17 cellular contexts compared by ENCODE assay signal in genomic region chr2:10406016-10406415, GRCh38. TPM values are rescaled to one million over a fixed set of nuclear protein-coding genes. Genes with fewer than 3 reads are reported as not detected.
DNase-seq lines count a peak whose midpoint lies in the region; ATAC-seq and TF ChIP-seq lines count a peak whose summit lies in the region.
"Had no signal": no experiment of that assay in that cellular context is flagged by ENCODE, and none has a peak within 500 bp of the region (broad histone marks: within the 10 kb centered on the region; RNA-seq: fewer than 3 reads in every experiment).

No MANE protein-coding gene starts in this region.

- H3K4me3 Mint-ChIP-seq in CD14-positive monocyte = peak overlapping the region in 1 of 2 donors; percentile 64
- H3K4me3 Mint-ChIP-seq in CD4-positive, alpha-beta memory T cell = peak overlapping the region in 1 of 8 donors; percentile 49
- H3K4me3 Mint-ChIP-seq: nephron had no signal

- H3K36me3 ChIP-seq in left ventricle myocardium inferior = no peaks in the 10 kb centered on the region
- H3K36me3 ChIP-seq in gastrocnemius medialis = no peaks in the 10 kb centered on the region
- H3K36me3 ChIP-seq in CD4-positive, alpha-beta memory T cell (ENCODE audit: insufficient read depth, low read length) = peaks cover 3% of the 10 kb centered on the region

- WGBS in adipose tissue, 3 donors = 77 to 91% (median 82%) methylated on average over 10 of the region's 10 CpGs

- H3K9me3 Mint-ChIP-seq in CD14-positive monocyte = no peaks in the 10 kb centered on the region
- no peaks in the 10 kb centered on the region for H3K9me3 Mint-ChIP-seq in CD4-positive, alpha-beta memory T cell
- H3K9me3 Mint-ChIP-seq: immature natural killer cell, nephron, T-cell had no signal

- no peak for TF ChIP-seq POLR2A in gastrocnemius medialis (IDR thresholded peaks at IDR 0.05)

- H3K9me3 ChIP-seq in left ventricle myocardium inferior (replicated peaks) (no peaks in the 10 kb centered on the region), gastrocnemius medialis (no peaks in the 10 kb centered on the region)
- H3K9me3 ChIP-seq in CD4-positive, alpha-beta memory T cell (ENCODE audit: control insufficient read depth in 1 of 2, low read length in 2 of 2) = no peaks in the 10 kb centered on the region
- H3K9me3 ChIP-seq: BE2C had no signal

- H3K27ac ChIP-seq in adipose tissue (ENCODE audit: low read depth, low read length) (peak overlapping the region; percentile 52), left ventricle myocardium inferior (replicated peaks) (peak overlapping the region; percentile 91), gastrocnemius medialis (peak overlapping the region; percentile 66 to 88 (median 81))
- no peak overlapping the region for H3K27ac ChIP-seq in CD4-positive, alpha-beta memory T cell (ENCODE audit: low read depth, low read length)
- H3K27ac ChIP-seq: KMS-11 had no signal

- intact Hi-C loops in CD14-positive monocyte (cut with micrococcal nuclease) = loop anchor here in 1 of 2 donors (5.0 kb wide), 1 partner anchor 119 kb away; no protein-coding TSS in a partner anchor
- intact Hi-C loops in left ventricle myocardium inferior (cut with micrococcal nuclease) = no loop called here
- intact Hi-C loops in gastrocnemius medialis (cut with DNase I; ENCODE audit: low total_unique reads) = loop anchor here (5.0 kb wide), 1 partner anchor 264 kb away; no protein-coding TSS in a partner anchor
- intact Hi-C loops in CD4-positive, alpha-beta memory T cell (cut with micrococcal nuclease) = loop anchor here (5.0 kb wide), 2 partner anchors 39 to 264 kb away; no protein-coding TSS in a partner anchor

- CTCF ChIA-PET in CD4-positive, alpha-beta memory T cell (lab: Charles Lee; ENCODE audit: partially characterized antibody) = interaction anchor here (0.9 to 11.4 kb wide), 6 partner anchors 29 to 278 kb away, joined by 3 to 208 read pairs (median 90); partner anchors contain the start of genes HPCAL1 and RRM2

- peaks cover 27 to 39% of the 10 kb centered on the region in 2 donors for H3K36me3 Mint-ChIP-seq in CD14-positive monocyte
- H3K36me3 Mint-ChIP-seq in CD4-positive, alpha-beta memory T cell = peaks cover 12 to 24% of the 10 kb centered on the region in 2 donors

- H3K4me1 Mint-ChIP-seq in CD14-positive monocyte = peaks cover 79% of the 10 kb centered on the region
- H3K4me1 Mint-ChIP-seq in CD4-positive, alpha-beta memory T cell = peaks cover 37 to 56% (median 49%) of the 10 kb centered on the region in 4 donors

- POLR2A ChIA-PET in CD4-positive, alpha-beta memory T cell (lab: Charles Lee; ENCODE audit: partially characterized antibody) = interaction anchor here (5.8 kb wide), 1 partner anchor 103 kb away, joined by 83 read pairs; the partner anchor contains the start of gene HPCAL1

- peaks cover 81% of the 10 kb centered on the region for H3K4me1 ChIP-seq in left ventricle myocardium inferior
- peaks cover 53 to 64% of the 10 kb centered on the region in 2 donors for H3K4me1 ChIP-seq in gastrocnemius medialis
- H3K4me1 ChIP-seq in CD4-positive, alpha-beta memory T cell (ENCODE audit: insufficient read depth, low read length) = peaks cover 55% of the 10 kb centered on the region

- TF ChIP-seq CTCF in CD14-positive monocyte (IDR thresholded peaks at IDR 0.05) (no peak), left ventricle myocardium inferior (IDR thresholded peaks at IDR 0.05; ENCODE audit: borderline replicate concordance) (no peak), gastrocnemius medialis (IDR thresholded peaks at IDR 0.05 in 4 of 5, conservative IDR thresholded peaks at IDR 0.05 in 1 of 5) (no peak)

- ATAC-seq in gastrocnemius medialis (peak; percentile 56 to 59), HG03280 (IDR thresholded peaks at IDR 0.05; ENCODE audit: unreplicated experiment) (no peak)
- ATAC-seq: T-cell had no signal

- in situ Hi-C loops in gastrocnemius medialis (cut with MboI; ENCODE audit: low sequenced_read_pairs in 4 of 4) = loop anchor here in 1 of 4 donors (10.0 kb wide), 1 partner anchor 281 kb away; the partner anchor contains the start of gene RRM2

- H3K27me3 ChIP-seq in left ventricle myocardium inferior (ENCODE audit: low read depth) (no peaks in the 10 kb centered on the region), gastrocnemius medialis (no peaks in the 10 kb centered on the region)
- H3K27me3 ChIP-seq in CD4-positive, alpha-beta memory T cell (ENCODE audit: insufficient read depth, low read length) = no peaks in the 10 kb centered on the region
- H3K27me3 ChIP-seq: BE2C had no signal

- peak overlapping the region in 6 of 7 donors; percentile 48 to 98 (median 96) for H3K27ac Mint-ChIP-seq in CD14-positive monocyte
- peak overlapping the region in 1 of 7 donors; percentile 22 for H3K27ac Mint-ChIP-seq in CD4-positive, alpha-beta memory T cell

- H3K27me3 Mint-ChIP-seq in CD14-positive monocyte (ENCODE audit: low read depth in 3 of 3) = peaks cover 0 to 7% (median 1%) of the 10 kb centered on the region in 3 donors
- no peaks in the 10 kb centered on the region for H3K27me3 Mint-ChIP-seq in CD4-positive, alpha-beta memory T cell
- H3K27me3 Mint-ChIP-seq: T-cell had no signal

- H3K4me3 ChIP-seq in left ventricle myocardium inferior = no peak overlapping the region
- peak overlapping the region in 3 of 4 donors; percentile 10 to 21 (median 11) for H3K4me3 ChIP-seq in gastrocnemius medialis
- no peak overlapping the region for H3K4me3 ChIP-seq in CD4-positive, alpha-beta memory T cell (ENCODE audit: low read length in 2 of 2)

- DNase-seq in CD14-positive monocyte (ENCODE audit: low spot score) (no peak), left ventricle myocardium inferior (no peak), gastrocnemius medialis (peak; percentile 76 to 87), NCI-H1092 (lab: John Stamatoyannopoulos, UW) (no peak), NCI-H748 (lab: John Stamatoyannopoulos, UW; ENCODE audit: unreplicated experiment) (no peak)
- DNase-seq in CD4-positive, alpha-beta memory T cell = no peak
- DNase-seq: activated CD4-positive, alpha-beta T cell treated with anti-CD3 and anti-CD28 coated beads for 48 hours; activated effector memory CD4-positive, alpha-beta T cell treated with anti-CD3 and anti-CD28 coated beads, Interleukin-2, amount 50 U/mL, for 16 hours; cerebellar nuclear complex; immature natural killer cell; NCI-H1930; T-cell had no signal

RNA-seq across cellular contexts. Expression of gene ODC1, which starts 42.1 kb away (rescaled TPM):
- polyA plus RNA-seq in CD14-positive monocyte = 10 to 100 TPM; 22.7 to 23.6 TPM
- 10 to 100 TPM; 25.2 to 36.1 (median 32.5) TPM for polyA plus RNA-seq in adipose tissue
- total RNA-seq in left ventricle myocardium inferior = 41.7 TPM
- total RNA-seq in gastrocnemius medialis = 100 to 1,000 TPM; 134 to 339 (median 255) TPM
- 10 to 100 TPM; 32.5 to 35.4 TPM for total RNA-seq in CD4-positive, alpha-beta memory T cell
- polyA plus RNA-seq in CD4-positive, alpha-beta memory T cell = 10 to 100 TPM; 54.3 to 63.5 TPM

Comparison
In these comparisons a context has a peak if more than half of its experiments do, and no peak if none do; other contexts are left out.
1. DNase-seq: peak in gastrocnemius medialis (2 of 2); none in CD14-positive monocyte (single experiment), left ventricle myocardium inferior (single experiment), NCI-H1092 (single experiment), NCI-H748 (single experiment) and CD4-positive, alpha-beta memory T cell (0 of 5).
2. H3K4me3 ChIP-seq: peak in gastrocnemius medialis (3 of 4); none in left ventricle myocardium inferior (single experiment) and CD4-positive, alpha-beta memory T cell (0 of 2).